ENCODE assay signal across 8 cellular contexts in genomic region chr5:74206571-74207550, GRCh38.
DNase-seq lines count a peak whose midpoint lies in the region; ATAC-seq and TF ChIP-seq lines count a peak whose summit lies in the region.

No MANE protein-coding gene starts in this region.

- H3K4me3 ChIP-seq in AG10803 (ENCODE audit: low read length) (no peak overlapping the region), astrocyte of the cerebellum (ENCODE audit: low read depth, low read length) (no peak overlapping the region)

- H3K27me3 Mint-ChIP-seq in activated T-cell treated with anti-CD3 and anti-CD28 coated beads, Interleukin-2, amount 50 U/mL, for 72 hours (ENCODE audit: low read depth) = peaks cover 26% of the 10 kb centered on the region

- H3K4me1 Mint-ChIP-seq in activated T-cell treated with anti-CD3 and anti-CD28 coated beads, Interleukin-2, amount 50 U/mL, for 72 hours (ENCODE audit: low read depth) = peaks cover 3% of the 10 kb centered on the region

- no peak for ATAC-seq in HG03342 (IDR thresholded peaks at IDR 0.05; ENCODE audit: unreplicated experiment)
- ATAC-seq in activated T-cell treated with anti-CD3 and anti-CD28 coated beads, Interleukin-2, amount 50 U/mL, for 72 hours (replicated peaks in 1 of 2) = no peak

- TF ChIP-seq CTCF in AG10803 (conservative IDR thresholded peaks at IDR 0.05; ENCODE audit: low read length) (no peak), astrocyte of the cerebellum (IDR thresholded peaks at IDR 0.05; ENCODE audit: low read depth, low read length, missing control alignments) (no peak)

- no peak overlapping the region for H3K4me3 Mint-ChIP-seq in activated T-cell treated with anti-CD3 and anti-CD28 coated beads, Interleukin-2, amount 50 U/mL, for 72 hours

- no peaks in the 10 kb centered on the region for H3K9me3 Mint-ChIP-seq in activated T-cell treated with anti-CD3 and anti-CD28 coated beads, Interleukin-2, amount 50 U/mL, for 72 hours

- DNase-seq in AG10803 (ENCODE audit: low read depth) (peak; percentile 90), NCI-H1930 (lab: John Stamatoyannopoulos, UW) (peak; percentile 70 to 80), astrocyte of the cerebellum (ENCODE audit: low read depth) (peak; percentile 64), lung microvascular endothelial cell (ENCODE audit: low read depth in 2 of 2) (peak; percentile 84 to 89), ureter (ENCODE audit: low spot score) (no peak), SKM-1 treated with dmso at 0.1 percent for 144 hours (lab: John Stamatoyannopoulos, UW; ENCODE audit: unreplicated experiment) (no peak)
- DNase-seq in activated T-cell treated with anti-CD3 and anti-CD28 coated beads, Interleukin-2, amount 50 U/mL, for 72 hours = no peak

- no peak overlapping the region for H3K27ac Mint-ChIP-seq in activated T-cell treated with anti-CD3 and anti-CD28 coated beads, Interleukin-2, amount 50 U/mL, for 72 hours

- no peaks in the 10 kb centered on the region for H3K36me3 Mint-ChIP-seq in activated T-cell treated with anti-CD3 and anti-CD28 coated beads, Interleukin-2, amount 50 U/mL, for 72 hours (ENCODE audit: insufficient read depth in 2 of 2)

- in situ Hi-C loops in astrocyte of the cerebellum (cut with HindIII; ENCODE audit: low sequenced_read_pairs) = no loop called here

Comparison
In these comparisons a context has a peak if more than half of its experiments do, and no peak if none do; other contexts are left out.
1. DNase-seq: peak in AG10803 (single experiment), NCI-H1930 (2 of 2), astrocyte of the cerebellum (single experiment) and lung microvascular endothelial cell (2 of 2); none in ureter (single experiment), activated T-cell treated with anti-CD3 and anti-CD28 coated beads, Interleukin-2, amount 50 U/mL, for 72 hours (0 of 2) and SKM-1 treated with dmso at 0.1 percent for 144 hours (single experiment).